In the genomic region with DNA sequence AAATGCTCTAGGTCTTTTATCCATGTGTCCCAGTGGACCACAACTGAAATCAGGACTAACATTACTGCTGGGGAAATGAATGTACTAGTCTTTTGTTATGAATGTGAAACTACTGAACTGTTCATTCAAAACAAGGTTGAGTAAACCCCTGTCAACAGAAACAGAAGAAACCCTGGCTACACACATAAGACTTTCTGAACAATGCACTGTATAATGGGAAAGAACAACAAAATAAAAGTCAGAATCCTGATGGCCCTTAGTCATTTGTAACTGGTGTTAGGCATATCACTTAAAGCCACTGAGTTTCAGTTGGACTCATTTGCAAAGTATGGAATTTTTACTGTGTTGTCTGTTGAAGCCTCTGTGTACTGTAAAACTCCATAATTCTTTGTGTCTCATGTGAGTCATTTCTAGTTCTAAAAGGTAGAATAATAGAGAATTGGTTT, we compare ENCODE assay signal across 1 cellular context.
TF ChIP-seq lines count a peak whose summit lies in the region.

No MANE protein-coding gene starts in this region.

TF ChIP-seq in HepG2, 621 proteins besides CTCF, POLR2A, EP300 and RAD21 (continued from another document):
- no peak for TF ChIP-seq TGIF2 (CRISPR knock-in tag; IDR thresholded peaks at IDR 0.05)
- TF ChIP-seq, protein P1, sequence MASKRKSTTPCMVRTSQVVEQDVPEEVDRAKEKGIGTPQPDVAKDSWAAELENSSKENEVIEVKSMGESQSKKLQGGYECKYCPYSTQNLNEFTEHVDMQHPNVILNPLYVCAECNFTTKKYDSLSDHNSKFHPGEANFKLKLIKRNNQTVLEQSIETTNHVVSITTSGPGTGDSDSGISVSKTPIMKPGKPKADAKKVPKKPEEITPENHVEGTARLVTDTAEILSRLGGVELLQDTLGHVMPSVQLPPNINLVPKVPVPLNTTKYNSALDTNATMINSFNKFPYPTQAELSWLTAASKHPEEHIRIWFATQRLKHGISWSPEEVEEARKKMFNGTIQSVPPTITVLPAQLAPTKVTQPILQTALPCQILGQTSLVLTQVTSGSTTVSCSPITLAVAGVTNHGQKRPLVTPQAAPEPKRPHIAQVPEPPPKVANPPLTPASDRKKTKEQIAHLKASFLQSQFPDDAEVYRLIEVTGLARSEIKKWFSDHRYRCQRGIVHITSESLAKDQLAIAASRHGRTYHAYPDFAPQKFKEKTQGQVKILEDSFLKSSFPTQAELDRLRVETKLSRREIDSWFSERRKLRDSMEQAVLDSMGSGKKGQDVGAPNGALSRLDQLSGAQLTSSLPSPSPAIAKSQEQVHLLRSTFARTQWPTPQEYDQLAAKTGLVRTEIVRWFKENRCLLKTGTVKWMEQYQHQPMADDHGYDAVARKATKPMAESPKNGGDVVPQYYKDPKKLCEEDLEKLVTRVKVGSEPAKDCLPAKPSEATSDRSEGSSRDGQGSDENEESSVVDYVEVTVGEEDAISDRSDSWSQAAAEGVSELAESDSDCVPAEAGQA (IDR thresholded peaks at IDR 0.05; ENCODE audit: low read depth) = no peak
- TF ChIP-seq, protein P1 (CRISPR knock-in tag; IDR thresholded peaks at IDR 0.05; ENCODE audit: borderline replicate concordance) = no peak
- TF ChIP-seq, protein P2, sequence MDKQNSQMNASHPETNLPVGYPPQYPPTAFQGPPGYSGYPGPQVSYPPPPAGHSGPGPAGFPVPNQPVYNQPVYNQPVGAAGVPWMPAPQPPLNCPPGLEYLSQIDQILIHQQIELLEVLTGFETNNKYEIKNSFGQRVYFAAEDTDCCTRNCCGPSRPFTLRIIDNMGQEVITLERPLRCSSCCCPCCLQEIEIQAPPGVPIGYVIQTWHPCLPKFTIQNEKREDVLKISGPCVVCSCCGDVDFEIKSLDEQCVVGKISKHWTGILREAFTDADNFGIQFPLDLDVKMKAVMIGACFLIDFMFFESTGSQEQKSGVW (CRISPR knock-in tag; IDR thresholded peaks at IDR 0.05; ENCODE audit: borderline replicate concordance) = no peak
